12 cellular contexts compared by ENCODE assay signal in genomic region chr11:29119691-29120328, GRCh38.
A peak's percentile ranks its signal among the peaks of the same experiment; 100 is the strongest.
DNase-seq lines count a peak whose midpoint lies in the region; ATAC-seq and TF ChIP-seq lines count a peak whose summit lies in the region.
"Had no signal": no experiment of that assay in that cellular context is flagged by ENCODE, and none has a peak within 500 bp of the region (broad histone marks: within the 10 kb centered on the region; RNA-seq: fewer than 3 reads in every experiment).

No MANE protein-coding gene starts in this region.

- DNase-seq in H4 (ENCODE audit: low spot score) (peak; percentile 90), glomerular endothelial cell (ENCODE audit: extremely low read depth, low read depth, low spot score) (peak; percentile 98), stromal cell of bone marrow (ENCODE audit: low read depth) (peak; percentile 49)
- DNase-seq in activated T-helper 2 cell treated with anti-CD3 and anti-CD28 coated beads, Interferon-gamma antibody, Interleukin-2, Interleukin-4, amounts not matched to agents 10 μg/mL and 5 μg/mL and 100 μg/mL, durations not matched to agents 14 hours and 24 hours and 36 hours (ENCODE audit: low spot score): no peak
- DNase-seq in CD8-positive, alpha-beta memory T cell: no peak
- DNase-seq: heart right ventricle, NCI-H2171 had no signal

- no peaks in the 10 kb centered on the region for H3K36me3 ChIP-seq in CD8-positive, alpha-beta memory T cell (ENCODE audit: insufficient read depth, low read length)
- H3K36me3 ChIP-seq: heart right ventricle had no signal

- H3K27me3 ChIP-seq in CD8-positive, alpha-beta memory T cell (ENCODE audit: insufficient read depth, low read length, poor library complexity, severe bottlenecking): no peaks in the 10 kb centered on the region
- H3K27me3 ChIP-seq: heart right ventricle had no signal

- no peak for TF ChIP-seq CTCF in WI38 (IDR thresholded peaks at IDR 0.05; ENCODE audit: low read depth, low read length)

- H3K4me3 ChIP-seq in WI38 (ENCODE audit: low read depth, low read length): peak overlapping the region; percentile 44
- H3K4me3 ChIP-seq in CD8-positive, alpha-beta memory T cell (ENCODE audit: low read length): no peak overlapping the region
- H3K4me3 ChIP-seq: heart right ventricle had no signal

- POLR2A ChIA-PET in CD8-positive, alpha-beta memory T cell (lab: Charles Lee): no interaction called here

- no peaks in the 10 kb centered on the region for H3K9me3 ChIP-seq in CD8-positive, alpha-beta memory T cell (ENCODE audit: low read length)

- intact Hi-C loops in activated T-helper 2 cell treated with anti-CD3 and anti-CD28 coated beads, Interferon-gamma antibody, Interleukin-2, Interleukin-4, amounts not matched to agents 10 μg/mL and 5 μg/mL and 100 μg/mL, durations not matched to agents 14 hours and 24 hours and 36 hours (cut with micrococcal nuclease): no loop called here

- no peak overlapping the region for H3K27ac ChIP-seq in CD8-positive, alpha-beta memory T cell (ENCODE audit: low read depth, low read length)
- H3K27ac ChIP-seq: heart right ventricle, parathyroid adenoma had no signal

- H3K27ac Mint-ChIP-seq in activated T-helper 2 cell treated with anti-CD3 and anti-CD28 coated beads, Interferon-gamma antibody, Interleukin-2, Interleukin-4, amounts not matched to agents 10 μg/mL and 5 μg/mL and 100 μg/mL, durations not matched to agents 14 hours and 24 hours and 36 hours: no peak overlapping the region
- no peak overlapping the region for H3K27ac Mint-ChIP-seq in CD8-positive, alpha-beta memory T cell
- H3K27ac Mint-ChIP-seq: T-helper 1 cell treated with Interleukin-12 subunit alpha and Interleukin-12 subunit beta and Interleukin-4 antibody, amounts not matched to agents 30 μg/mL and 1 μg/mL, for 36 hours had no signal

- H3K4me3 Mint-ChIP-seq in activated T-helper 2 cell treated with anti-CD3 and anti-CD28 coated beads, Interferon-gamma antibody, Interleukin-2, Interleukin-4, amounts not matched to agents 10 μg/mL and 5 μg/mL and 100 μg/mL, durations not matched to agents 14 hours and 24 hours and 36 hours (ENCODE audit: low read depth): no peak overlapping the region
- no peak overlapping the region for H3K4me3 Mint-ChIP-seq in CD8-positive, alpha-beta memory T cell
- H3K4me3 Mint-ChIP-seq: T-helper 1 cell treated with Interleukin-12 subunit alpha and Interleukin-12 subunit beta and Interleukin-4 antibody, amounts not matched to agents 30 μg/mL and 1 μg/mL, for 36 hours had no signal

- H3K9me3 Mint-ChIP-seq in activated T-helper 2 cell treated with anti-CD3 and anti-CD28 coated beads, Interferon-gamma antibody, Interleukin-2, Interleukin-4, amounts not matched to agents 10 μg/mL and 5 μg/mL and 100 μg/mL, durations not matched to agents 14 hours and 24 hours and 36 hours: peaks cover 12% of the 10 kb centered on the region
- peaks cover 0 to 13% (median 3%) of the 10 kb centered on the region in 5 donors for H3K9me3 Mint-ChIP-seq in CD8-positive, alpha-beta memory T cell

- CTCF ChIA-PET in CD8-positive, alpha-beta memory T cell (lab: Charles Lee): no interaction called here

- no peaks in the 10 kb centered on the region for H3K36me3 Mint-ChIP-seq in activated T-helper 2 cell treated with anti-CD3 and anti-CD28 coated beads, Interferon-gamma antibody, Interleukin-2, Interleukin-4, amounts not matched to agents 10 μg/mL and 5 μg/mL and 100 μg/mL, durations not matched to agents 14 hours and 24 hours and 36 hours (ENCODE audit: low read depth)
- H3K36me3 Mint-ChIP-seq in CD8-positive, alpha-beta memory T cell: no peaks in the 10 kb centered on the region

- no peaks in the 10 kb centered on the region for H3K27me3 Mint-ChIP-seq in activated T-helper 2 cell treated with anti-CD3 and anti-CD28 coated beads, Interferon-gamma antibody, Interleukin-2, Interleukin-4, amounts not matched to agents 10 μg/mL and 5 μg/mL and 100 μg/mL, durations not matched to agents 14 hours and 24 hours and 36 hours (ENCODE audit: low read depth)
- H3K27me3 Mint-ChIP-seq in CD8-positive, alpha-beta memory T cell: peaks cover 0 to 2% of the 10 kb centered on the region in 2 donors

- ATAC-seq in GM21423 (IDR thresholded peaks at IDR 0.05; ENCODE audit: unreplicated experiment) (no peak), GM18870 (IDR thresholded peaks at IDR 0.05; ENCODE audit: unreplicated experiment) (no peak)
- ATAC-seq: heart right ventricle had no signal

- H3K4me1 ChIP-seq in CD8-positive, alpha-beta memory T cell (ENCODE audit: insufficient read depth, low read length): no peaks in the 10 kb centered on the region
- H3K4me1 ChIP-seq: heart right ventricle, parathyroid adenoma had no signal

- no peaks in the 10 kb centered on the region for H3K4me1 Mint-ChIP-seq in activated T-helper 2 cell treated with anti-CD3 and anti-CD28 coated beads, Interferon-gamma antibody, Interleukin-2, Interleukin-4, amounts not matched to agents 10 μg/mL and 5 μg/mL and 100 μg/mL, durations not matched to agents 14 hours and 24 hours and 36 hours (ENCODE audit: low read depth)
- H3K4me1 Mint-ChIP-seq in CD8-positive, alpha-beta memory T cell: no peaks in the 10 kb centered on the region

Comparison
In these comparisons a context has a peak if more than half of its experiments do, and no peak if none do; other contexts are left out.
1. DNase-seq: peak in H4 (single experiment), glomerular endothelial cell (single experiment) and stromal cell of bone marrow (single experiment); none in activated T-helper 2 cell treated with anti-CD3 and anti-CD28 coated beads, Interferon-gamma antibody, Interleukin-2, Interleukin-4, amounts not matched to agents 10 μg/mL and 5 μg/mL and 100 μg/mL, durations not matched to agents 14 hours and 24 hours and 36 hours (single experiment) and CD8-positive, alpha-beta memory T cell (0 of 5).